Comparison of ENCODE assay signal across 1 cellular context in genomic region chr17:81280571-81280970, GRCh38.
TF ChIP-seq lines count a peak whose summit lies in the region.

No MANE protein-coding gene starts in this region.

TF ChIP-seq in WTC11, 78 proteins besides CTCF, POLR2A, EP300 and RAD21:
- no peak for TF ChIP-seq E2F5 (CRISPR knock-in tag; IDR thresholded peaks at IDR 0.05)
- no peak for TF ChIP-seq NFATC4 (CRISPR knock-in tag; IDR thresholded peaks at IDR 0.05)
- no peak for TF ChIP-seq TCF7 (CRISPR knock-in tag; IDR thresholded peaks at IDR 0.05; ENCODE audit: low read depth)
- no peak for TF ChIP-seq PRRX2 (CRISPR knock-in tag; IDR thresholded peaks at IDR 0.05)
- no peak for TF ChIP-seq IRF1 (CRISPR knock-in tag; IDR thresholded peaks at IDR 0.05)
- no peak for TF ChIP-seq NFE2L1 (CRISPR knock-in tag; IDR thresholded peaks at IDR 0.05)
- TF ChIP-seq PRDM15 (CRISPR knock-in tag; IDR thresholded peaks at IDR 0.05), result no peak
- TF ChIP-seq GRHL2 (CRISPR knock-in tag; IDR thresholded peaks at IDR 0.05; ENCODE audit: insufficient replicate concordance, severe bottlenecking), result no peak
